ENCODE assay signal across 20 cellular contexts in genomic region chr3:122391674-122392446, GRCh38.
"Had no signal": no experiment of that assay in that cellular context is flagged by ENCODE, and none has a peak within 500 bp of the region (broad histone marks: within the 10 kb centered on the region; RNA-seq: fewer than 3 reads in every experiment).

No MANE protein-coding gene starts in this region.

- H3K27ac Mint-ChIP-seq: mesothelial cell of epicardium; nephron progenitor cell; stimulated activated naive CD8-positive, alpha-beta T cell treated with anti-CD3 and anti-CD28 coated beads, Interleukin-15, Interleukin-2, amounts not matched to agents 100 ng/mL and 50 ng/mL, for 24 hours had no signal

- H3K36me3 ChIP-seq: prostate gland, right atrium auricular region, tibial nerve, vagina had no signal

- H3K27me3 ChIP-seq: dorsolateral prefrontal cortex, right atrium auricular region, tibial nerve, vagina had no signal

- DNase-seq: activated CD4-positive, alpha-beta T cell treated with anti-CD3 and anti-CD28 coated beads, Interleukin-2, amount 50 U/mL, for 4 hours; activated effector memory CD4-positive, alpha-beta T cell treated with Interleukin-2 at 50 U/mL for 16 hours; activated naive CD4-positive, alpha-beta T cell treated with anti-CD3 and anti-CD28 coated beads, Interleukin-2, amount 50 U/mL, for 16 hours; activated T-cell treated with anti-CD3 and anti-CD28 coated beads, Interleukin-2, amount 50 U/mL, for 1 hour; central memory CD4-positive, alpha-beta T cell; dorsolateral prefrontal cortex; hippocampal formation; left cardiac atrium; nephron progenitor cell; occipital lobe; stimulated activated CD4-positive, alpha-beta T cell treated with anti-CD3 and anti-CD28 coated beads, Interleukin-15, amount 100 ng/mL, for 24 hours; stimulated activated CD4-positive, alpha-beta T cell treated with anti-CD3 and anti-CD28 coated beads, Interleukin-2, amount 100 ng/mL, for 48 hours had no signal

- H3K9me3 Mint-ChIP-seq: mesothelial cell of epicardium; nephron progenitor cell; stimulated activated naive CD8-positive, alpha-beta T cell treated with anti-CD3 and anti-CD28 coated beads, Interleukin-15, Interleukin-2, amounts not matched to agents 100 ng/mL and 50 ng/mL, for 24 hours had no signal

- H3K4me3 Mint-ChIP-seq: mesothelial cell of epicardium; nephron progenitor cell; stimulated activated naive CD8-positive, alpha-beta T cell treated with anti-CD3 and anti-CD28 coated beads, Interleukin-15, Interleukin-2, amounts not matched to agents 100 ng/mL and 50 ng/mL, for 24 hours had no signal

- ATAC-seq: left cardiac atrium had no signal

- H3K4me3 ChIP-seq: lung, prostate gland, right atrium auricular region, skin epidermis, tibial nerve, vagina had no signal

- H3K27me3 Mint-ChIP-seq: stimulated activated naive CD8-positive, alpha-beta T cell treated with anti-CD3 and anti-CD28 coated beads, Interleukin-15, Interleukin-2, amounts not matched to agents 100 ng/mL and 50 ng/mL, for 24 hours had no signal

- H3K9me3 ChIP-seq: prostate gland, right atrium auricular region, tibial nerve, vagina had no signal

- H3K27ac ChIP-seq: right atrium auricular region, skin epidermis, tibial nerve had no signal
